7 cellular contexts compared by ENCODE assay signal in the genomic region with DNA sequence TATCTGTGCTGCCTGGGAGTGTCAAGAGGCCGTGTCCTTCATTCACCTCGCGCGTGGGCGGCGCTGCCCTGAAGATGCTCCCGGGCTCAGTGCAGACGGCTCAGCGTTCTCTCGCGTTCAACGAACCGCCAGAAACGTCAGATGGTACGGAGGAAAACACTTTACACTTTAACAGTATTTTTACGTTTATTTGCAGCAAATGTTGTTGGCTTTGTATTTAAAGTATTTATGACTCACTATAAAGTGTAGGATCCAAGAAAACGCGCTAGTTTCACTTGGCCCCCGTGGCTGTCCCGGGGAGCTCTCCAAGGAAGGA. TPM values are rescaled to one million over a fixed set of nuclear protein-coding genes. Genes with fewer than 3 reads are reported as not detected.
DNase-seq lines count a peak whose midpoint lies in the region; ATAC-seq, FAIRE-seq and TF ChIP-seq lines count a peak whose summit lies in the region.

No MANE protein-coding gene starts in this region.

- WGBS in lower leg skin, 2 donors: 0 to 1% methylated on average over 20 of the region's 20 CpGs

- FAIRE-seq in GM19239 (lab: Jason Lieb, UNC): peak; percentile 70

- TF ChIP-seq POLR2A in lower leg skin (IDR thresholded peaks at IDR 0.05): no peak

- no peak for TF ChIP-seq CTCF in lower leg skin (IDR thresholded peaks at IDR 0.05)

- peak overlapping the region; percentile 90 for H3K4me3 ChIP-seq in lower leg skin (ENCODE audit: low read depth, poor library complexity, severe bottlenecking)

- intact Hi-C loops in lower leg skin (cut with DNase I; ENCODE audit: low total_unique reads): no loop called here

- no peak for ATAC-seq in GM19452 (IDR thresholded peaks at IDR 0.05; ENCODE audit: unreplicated experiment)

- DNase-seq in GM19239 (ENCODE audit: insufficient read length, low spot score) (no peak), LoVo (ENCODE audit: low spot score) (peak; percentile 43), cerebellar cortex (ENCODE audit: low spot score) (peak; percentile 53), lower leg skin (ENCODE audit: low spot score in 2 of 2) (peak; percentile 34 to 88)
- peak; percentile 67 for DNase-seq in activated CD4-positive, CD25-positive, alpha-beta regulatory T cell treated with anti-CD3 and anti-CD28 coated beads, Interleukin-2, amount 50 U/mL, for 72 hours
- DNase-seq in stimulated activated CD8-positive, alpha-beta memory T cell treated with anti-CD3 and anti-CD28 coated beads, Interleukin-15, amount 100 ng/mL, for 1 hour (ENCODE audit: low read depth): peak; percentile 14

RNA-seq across cellular contexts. Expression of a gene that starts 0.5 kb away (rescaled TPM):
- total RNA-seq in lower leg skin: 10 to 100 TPM; 25.8 to 51.4 (median 36.4) TPM
